18 cellular contexts compared by ENCODE assay signal in the genomic region with DNA sequence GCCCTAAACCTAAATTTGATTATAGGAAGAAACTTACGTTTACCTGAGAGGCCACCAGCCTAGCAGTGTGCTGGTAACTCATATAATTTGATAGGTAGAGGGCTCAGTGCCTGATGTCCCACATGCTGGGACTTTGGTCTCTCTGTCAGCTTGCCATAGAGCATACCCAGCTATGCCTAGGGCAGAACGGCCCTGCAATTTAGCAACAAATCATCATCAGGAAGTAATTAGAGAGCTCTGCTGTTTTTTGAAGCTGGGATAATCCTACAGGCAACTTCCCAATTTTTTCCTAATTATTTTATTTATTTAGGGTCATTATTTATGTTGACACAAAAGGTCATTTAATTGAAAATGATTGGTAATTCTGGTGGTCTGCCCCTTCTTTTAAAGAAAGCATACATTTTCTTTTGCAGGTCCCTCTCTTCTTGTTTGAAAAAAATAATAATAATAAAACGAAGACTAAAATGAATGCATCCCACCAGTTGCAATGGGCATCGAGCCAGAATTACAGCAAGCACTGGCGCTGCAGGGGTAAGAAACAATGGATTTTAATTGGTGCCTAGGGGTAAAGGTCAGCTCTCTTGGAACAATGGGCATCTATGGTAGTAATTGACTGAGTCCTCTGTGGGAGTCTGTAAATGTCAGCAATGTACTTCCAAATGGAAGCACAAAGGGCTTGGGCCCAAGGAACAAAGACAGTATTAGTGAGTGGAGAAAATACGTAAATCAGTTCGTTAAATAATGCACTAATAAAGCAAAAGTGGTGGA.
"Had no signal": no experiment of that assay in that cellular context is flagged by ENCODE, and none has a peak within 500 bp of the region (broad histone marks: within the 10 kb centered on the region; RNA-seq: fewer than 3 reads in every experiment).

No MANE protein-coding gene starts in this region.

- H3K27ac Mint-ChIP-seq: naive B cell had no signal

- H3K27ac ChIP-seq: gastrocnemius medialis, heart left ventricle, left lung, skin epidermis, tibial artery had no signal

- H3K27me3 Mint-ChIP-seq: naive B cell had no signal

- H3K27me3 ChIP-seq: gastrocnemius medialis, left lung, tibial artery had no signal

- H3K9me3 ChIP-seq: gastrocnemius medialis, heart left ventricle, left lung, tibial artery had no signal

- DNase-seq: activated CD4-positive, alpha-beta T cell treated with anti-CD3 and anti-CD28 coated beads, Interleukin-2, amount 50 U/mL, for 1 hour; activated CD8-positive, alpha-beta memory T cell treated with anti-CD3 and anti-CD28 coated beads for 24 hours; activated naive CD4-positive, alpha-beta T cell; anterior cingulate cortex; cerebellar nuclear complex; dermis blood vessel endothelial cell; gastrocnemius medialis; heart left ventricle; left lung; mammary epithelial cell; naive B cell; posterior cingulate gyrus; stimulated activated CD4-positive, alpha-beta T cell treated with anti-CD3 and anti-CD28 coated beads, Interleukin-4, amount 100 ng/mL, for 24 hours; stimulated activated naive CD4-positive, alpha-beta T cell; T1000; tibial artery had no signal

- H3K4me3 Mint-ChIP-seq: naive B cell had no signal

- H3K4me1 ChIP-seq: gastrocnemius medialis, left lung, tibial artery had no signal

- H3K4me1 Mint-ChIP-seq: naive B cell had no signal

- H3K9me3 Mint-ChIP-seq: naive B cell had no signal

- H3K36me3 ChIP-seq: gastrocnemius medialis, heart left ventricle, left lung, tibial artery had no signal

- H3K4me3 ChIP-seq: gastrocnemius medialis, heart left ventricle, left lung, skin epidermis, tibial artery had no signal

- H3K36me3 Mint-ChIP-seq: naive B cell had no signal

- ATAC-seq: activated CD4-positive, CD25-positive, alpha-beta regulatory T cell treated with anti-CD3 and anti-CD28 coated beads, Interleukin-2, amount 50 U/mL, for 24 hours; gastrocnemius medialis; heart left ventricle; left lung had no signal
